ENCODE assay signal across 11 cellular contexts in genomic region chr1:167501513-167502191, GRCh38. TPM values are rescaled to one million over a fixed set of nuclear protein-coding genes. Genes with fewer than 3 reads are reported as not detected.
A peak's percentile ranks its signal among the peaks of the same experiment; 100 is the strongest.
DNase-seq lines count a peak whose midpoint lies in the region; ATAC-seq lines count a peak whose summit lies in the region.
"Had no signal": no experiment of that assay in that cellular context is flagged by ENCODE, and none has a peak within 500 bp of the region (broad histone marks: within the 10 kb centered on the region; RNA-seq: fewer than 3 reads in every experiment).

No MANE protein-coding gene starts in this region.

- CTCF ChIA-PET in activated CD4-positive, alpha-beta memory T cell treated with anti-CD3 and anti-CD28 coated beads for 36 hours (lab: Charles Lee) = interaction anchor here (1.0 to 5.9 kb wide), 5 partner anchors 9 to 39 kb away, joined by 3 to 60 read pairs (median 19); partner anchors contain the start of gene CD247

- H3K27me3 Mint-ChIP-seq in activated CD4-positive, alpha-beta memory T cell treated with anti-CD3 and anti-CD28 coated beads for 36 hours = no peaks in the 10 kb centered on the region

- peak overlapping the region; percentile 75 for H3K27ac Mint-ChIP-seq in activated CD4-positive, alpha-beta memory T cell treated with anti-CD3 and anti-CD28 coated beads for 36 hours

- ATAC-seq in GM21529 (IDR thresholded peaks at IDR 0.05; ENCODE audit: unreplicated experiment) = no peak

- H3K4me1 ChIP-seq in effector memory CD4-positive, alpha-beta T cell (ENCODE audit: control insufficient read depth, insufficient read depth, low read length, poor library complexity, severe bottlenecking) = peaks cover 85% of the 10 kb centered on the region
- H3K4me1 ChIP-seq: esophagus muscularis mucosa had no signal

- H3K27ac ChIP-seq in effector memory CD4-positive, alpha-beta T cell (ENCODE audit: insufficient read depth, low read length, poor library complexity, severe bottlenecking) = peak overlapping the region; percentile 35
- H3K27ac ChIP-seq: esophagus muscularis mucosa had no signal

- H3K4me1 Mint-ChIP-seq in activated CD4-positive, alpha-beta memory T cell treated with anti-CD3 and anti-CD28 coated beads for 36 hours (ENCODE audit: low read depth) = peaks cover 97% of the 10 kb centered on the region

- H3K9me3 Mint-ChIP-seq in activated CD4-positive, alpha-beta memory T cell treated with anti-CD3 and anti-CD28 coated beads for 36 hours = no peaks in the 10 kb centered on the region

- peaks cover 20% of the 10 kb centered on the region for H3K36me3 Mint-ChIP-seq in activated CD4-positive, alpha-beta memory T cell treated with anti-CD3 and anti-CD28 coated beads for 36 hours

- peak overlapping the region; percentile 60 for H3K4me3 Mint-ChIP-seq in activated CD4-positive, alpha-beta memory T cell treated with anti-CD3 and anti-CD28 coated beads for 36 hours

- peak; percentile 60 for DNase-seq in activated CD8-positive, alpha-beta memory T cell treated with anti-CD3 and anti-CD28 coated beads for 24 hours
- DNase-seq in activated CD8-positive, alpha-beta memory T cell treated with anti-CD3 and anti-CD28 coated beads, Interleukin-2, amount 50 U/mL, for 4 hours = no peak
- peak; percentile 84 for DNase-seq in activated CD4-positive, alpha-beta memory T cell treated with anti-CD3 and anti-CD28 coated beads for 36 hours
- DNase-seq in effector memory CD4-positive, alpha-beta T cell = no peak
- DNase-seq in stimulated activated naive CD4-positive, alpha-beta T cell treated with Interleukin-2 at 50 U/mL for 16 hours (lab: John Stamatoyannopoulos, UW) = peak; percentile 51
- DNase-seq in NCI-H2029 (lab: John Stamatoyannopoulos, UW) = no peak
- no peak for DNase-seq in iPS-NIHi11 (ENCODE audit: low spot score)
- DNase-seq: GDM1, NCI-H2107 had no signal

- POLR2A ChIA-PET in activated CD4-positive, alpha-beta memory T cell treated with anti-CD3 and anti-CD28 coated beads for 36 hours (lab: Charles Lee) = interaction anchor here (0.6 to 6.2 kb wide), 10 partner anchors 9 to 1298 kb away, joined by 3 to 115 read pairs (median 4); partner anchors contain the start of genes CD247 and POU2F1

- intact Hi-C loops in activated CD4-positive, alpha-beta memory T cell treated with anti-CD3 and anti-CD28 coated beads for 36 hours (cut with micrococcal nuclease) = loop anchor here (1.0 to 5.0 kb wide), 2 partner anchors 9 to 279 kb away; partner anchors contain the start of gene POU2F1

- no peaks in the 10 kb centered on the region for H3K9me3 ChIP-seq in effector memory CD4-positive, alpha-beta T cell (ENCODE audit: control insufficient read depth, low read length)
- H3K9me3 ChIP-seq: esophagus muscularis mucosa had no signal

- H3K4me3 ChIP-seq in effector memory CD4-positive, alpha-beta T cell (ENCODE audit: insufficient read depth, low read depth, low read length, poor library complexity, severe bottlenecking) = peak overlapping the region; percentile 5
- H3K4me3 ChIP-seq: esophagus muscularis mucosa had no signal

- H3K27me3 ChIP-seq in effector memory CD4-positive, alpha-beta T cell (replicated peaks; ENCODE audit: control insufficient read depth, insufficient read depth, low read length, poor library complexity, severe bottlenecking) = no peaks in the 10 kb centered on the region

- peaks cover 24% of the 10 kb centered on the region for H3K36me3 ChIP-seq in effector memory CD4-positive, alpha-beta T cell (ENCODE audit: control insufficient read depth, insufficient read depth, low read length)
- H3K36me3 ChIP-seq: esophagus muscularis mucosa had no signal

RNA-seq across cellular contexts. Expression of gene CD247, which starts 16.7 kb away (rescaled TPM):
- 100 to 1,000 TPM; 105 to 114 TPM for total RNA-seq in activated CD4-positive, alpha-beta memory T cell treated with anti-CD3 and anti-CD28 coated beads for 36 hours

RNA-seq across cellular contexts. Expression of gene CREG1, which starts 51.9 kb away (rescaled TPM):
- 10 to 100 TPM; 13.5 to 14.6 TPM for total RNA-seq in activated CD4-positive, alpha-beta memory T cell treated with anti-CD3 and anti-CD28 coated beads for 36 hours

Comparison
In these comparisons a context has a peak if more than half of its experiments do, and no peak if none do; other contexts are left out.
1. DNase-seq: peak in activated CD8-positive, alpha-beta memory T cell treated with anti-CD3 and anti-CD28 coated beads for 24 hours (single experiment), activated CD4-positive, alpha-beta memory T cell treated with anti-CD3 and anti-CD28 coated beads for 36 hours (single experiment) and stimulated activated naive CD4-positive, alpha-beta T cell treated with Interleukin-2 at 50 U/mL for 16 hours (single experiment); none in activated CD8-positive, alpha-beta memory T cell treated with anti-CD3 and anti-CD28 coated beads, Interleukin-2, amount 50 U/mL, for 4 hours (single experiment), effector memory CD4-positive, alpha-beta T cell (0 of 3), NCI-H2029 (single experiment) and iPS-NIHi11 (single experiment).